Comparison of ENCODE assay signal across 10 cellular contexts in the genomic region with DNA sequence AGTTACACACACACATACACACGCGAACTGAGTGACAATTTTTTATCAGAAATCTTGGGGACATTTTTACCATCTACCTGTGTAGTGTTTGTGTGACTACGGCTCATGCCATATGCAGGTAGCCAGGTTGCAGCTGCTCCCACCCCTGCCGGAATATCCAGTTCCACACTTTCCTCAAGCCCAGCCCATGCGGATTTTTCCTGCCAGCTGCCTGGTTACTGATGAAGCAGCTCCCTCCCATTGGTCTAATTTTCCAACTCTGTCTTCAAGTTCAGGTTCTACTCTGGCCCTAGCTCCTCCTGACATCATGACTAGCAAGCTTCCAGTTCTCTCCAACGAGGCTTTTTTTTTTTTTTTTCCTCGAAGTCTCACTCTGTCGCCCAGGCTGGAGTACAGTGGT. TPM values are rescaled to one million over a fixed set of nuclear protein-coding genes. Genes with fewer than 3 reads are reported as not detected.
A peak's percentile ranks its signal among the peaks of the same experiment; 100 is the strongest.
DNase-seq lines count a peak whose midpoint lies in the region; ATAC-seq and TF ChIP-seq lines count a peak whose summit lies in the region.
"Had no signal": no experiment of that assay in that cellular context is flagged by ENCODE, and none has a peak within 500 bp of the region (broad histone marks: within the 10 kb centered on the region; RNA-seq: fewer than 3 reads in every experiment).

No MANE protein-coding gene starts in this region.

- H3K4me3 ChIP-seq in fibroblast of villous mesenchyme (ENCODE audit: low read depth, low read length), result no peak overlapping the region
- H3K4me3 ChIP-seq: thoracic aorta had no signal

- TF ChIP-seq CTCF in fibroblast of villous mesenchyme (IDR thresholded peaks at IDR 0.05; ENCODE audit: insufficient read depth, low read depth, low read length), result no peak
- no peak for TF ChIP-seq CTCF in omental fat pad (IDR thresholded peaks at IDR 0.05)

- DNase-seq in ELF-1 (ENCODE audit: low read depth, low spot score) (peak; percentile 20), NCI-H526 treated with DMSO at 0.1 percent for 48 hours (lab: John Stamatoyannopoulos, UW) (peak; percentile 35), fibroblast of villous mesenchyme (ENCODE audit: low read depth) (peak; percentile 75), omental fat pad (ENCODE audit: low spot score) (no peak), NCI-H2029 (lab: John Stamatoyannopoulos, UW) (no peak), NCI-H2107 (lab: John Stamatoyannopoulos, UW) (no peak), activated gamma-delta T cell (lab: John Stamatoyannopoulos, UW) (no peak)

- ATAC-seq in omental fat pad (ENCODE audit: low FRiP score) (peak; percentile 43), GM18502 (IDR thresholded peaks at IDR 0.05; ENCODE audit: poor library complexity, unreplicated experiment) (no peak)

RNA-seq across cellular contexts. Expression of a gene that starts 4.8 kb away (rescaled TPM):
- total RNA-seq in fibroblast of villous mesenchyme, result not detected in 2 replicates
- not detected for total RNA-seq in omental fat pad
- total RNA-seq: cerebellum, thoracic aorta had no signal

RNA-seq across cellular contexts. Expression of a gene that starts 8.6 kb away (rescaled TPM):
- total RNA-seq in fibroblast of villous mesenchyme (0.32 and 0.43 TPM in 2 replicates), omental fat pad (10 to 100 TPM; 11.2 to 33.0 (median 21.3) TPM)

RNA-seq across cellular contexts. Expression of a gene that starts 25.7 kb away (rescaled TPM):
- total RNA-seq in fibroblast of villous mesenchyme (not detected in 2 replicates), omental fat pad (not detected)
- total RNA-seq: cerebellum, thoracic aorta had no signal

Comparison
In these comparisons a context has a peak if more than half of its experiments do, and no peak if none do; other contexts are left out.
1. DNase-seq: peak in ELF-1 (single experiment), NCI-H526 treated with DMSO at 0.1 percent for 48 hours (single experiment) and fibroblast of villous mesenchyme (single experiment); none in omental fat pad (single experiment), NCI-H2029 (single experiment), NCI-H2107 (single experiment) and activated gamma-delta T cell (single experiment).